In the genomic region with DNA sequence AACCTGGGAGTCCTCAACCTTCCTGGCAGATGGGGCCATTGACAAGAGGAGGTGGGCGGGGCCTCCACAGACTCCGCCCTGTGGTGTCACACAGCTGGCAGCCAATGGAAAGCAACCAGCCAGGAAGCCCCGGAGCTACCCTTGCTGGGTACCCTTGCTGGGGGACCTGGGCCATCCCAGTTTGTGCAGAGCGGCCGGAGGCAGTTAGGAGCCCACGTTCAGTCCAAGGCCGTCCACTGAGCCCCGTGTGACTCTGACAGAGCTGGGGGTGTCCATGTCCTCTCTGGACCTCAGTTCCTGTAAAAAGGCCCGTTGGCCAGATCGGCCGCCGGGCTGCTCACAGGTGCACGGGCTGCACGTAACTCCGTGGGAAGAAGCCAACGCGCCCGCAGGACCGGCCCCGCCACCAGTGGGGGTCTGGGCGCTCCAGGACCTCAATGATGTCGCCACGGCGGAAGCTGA, we compare ENCODE assay signal across 1 cellular context.
TF ChIP-seq lines count a peak whose summit lies in the region.

No MANE protein-coding gene starts in this region.

TF ChIP-seq in GM23338, 12 proteins besides CTCF, POLR2A, EP300 and RAD21:
- TF ChIP-seq, protein P1, sequence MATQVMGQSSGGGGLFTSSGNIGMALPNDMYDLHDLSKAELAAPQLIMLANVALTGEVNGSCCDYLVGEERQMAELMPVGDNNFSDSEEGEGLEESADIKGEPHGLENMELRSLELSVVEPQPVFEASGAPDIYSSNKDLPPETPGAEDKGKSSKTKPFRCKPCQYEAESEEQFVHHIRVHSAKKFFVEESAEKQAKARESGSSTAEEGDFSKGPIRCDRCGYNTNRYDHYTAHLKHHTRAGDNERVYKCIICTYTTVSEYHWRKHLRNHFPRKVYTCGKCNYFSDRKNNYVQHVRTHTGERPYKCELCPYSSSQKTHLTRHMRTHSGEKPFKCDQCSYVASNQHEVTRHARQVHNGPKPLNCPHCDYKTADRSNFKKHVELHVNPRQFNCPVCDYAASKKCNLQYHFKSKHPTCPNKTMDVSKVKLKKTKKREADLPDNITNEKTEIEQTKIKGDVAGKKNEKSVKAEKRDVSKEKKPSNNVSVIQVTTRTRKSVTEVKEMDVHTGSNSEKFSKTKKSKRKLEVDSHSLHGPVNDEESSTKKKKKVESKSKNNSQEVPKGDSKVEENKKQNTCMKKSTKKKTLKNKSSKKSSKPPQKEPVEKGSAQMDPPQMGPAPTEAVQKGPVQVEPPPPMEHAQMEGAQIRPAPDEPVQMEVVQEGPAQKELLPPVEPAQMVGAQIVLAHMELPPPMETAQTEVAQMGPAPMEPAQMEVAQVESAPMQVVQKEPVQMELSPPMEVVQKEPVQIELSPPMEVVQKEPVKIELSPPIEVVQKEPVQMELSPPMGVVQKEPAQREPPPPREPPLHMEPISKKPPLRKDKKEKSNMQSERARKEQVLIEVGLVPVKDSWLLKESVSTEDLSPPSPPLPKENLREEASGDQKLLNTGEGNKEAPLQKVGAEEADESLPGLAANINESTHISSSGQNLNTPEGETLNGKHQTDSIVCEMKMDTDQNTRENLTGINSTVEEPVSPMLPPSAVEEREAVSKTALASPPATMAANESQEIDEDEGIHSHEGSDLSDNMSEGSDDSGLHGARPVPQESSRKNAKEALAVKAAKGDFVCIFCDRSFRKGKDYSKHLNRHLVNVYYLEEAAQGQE (IDR thresholded peaks at IDR 0.05; ENCODE audit: unreplicated experiment) = no peak
- TF ChIP-seq EZH2phosphoT487 (IDR thresholded peaks at IDR 0.05; ENCODE audit: unreplicated experiment) = no peak
